27 cellular contexts compared by ENCODE assay signal in the genomic region with DNA sequence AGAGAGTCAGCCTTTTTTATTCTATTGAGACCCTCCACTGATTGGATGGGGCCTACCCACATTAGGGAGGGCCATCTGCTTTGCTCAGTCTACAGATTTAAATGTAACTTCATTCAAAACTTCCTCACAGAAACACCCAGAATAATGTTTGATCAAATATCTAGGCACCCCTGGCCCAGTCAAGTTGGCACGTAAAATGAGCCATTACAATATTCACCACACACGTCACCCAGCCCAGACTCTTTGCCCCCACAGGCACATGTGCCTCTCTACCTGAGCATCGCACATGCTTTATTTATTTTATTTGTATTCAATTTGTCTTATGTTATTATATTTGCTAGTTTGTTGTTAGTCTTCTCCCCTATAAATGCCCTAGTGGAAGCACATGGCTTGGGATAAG.
"Had no signal": no experiment of that assay in that cellular context is flagged by ENCODE, and none has a peak within 500 bp of the region (broad histone marks: within the 10 kb centered on the region; RNA-seq: fewer than 3 reads in every experiment).

No MANE protein-coding gene starts in this region.

- H3K4me1 ChIP-seq: breast epithelium, neural progenitor cell, suprapubic skin, tibial artery had no signal

- H3K9me3 ChIP-seq: breast epithelium, SK-N-SH, suprapubic skin had no signal

- DNase-seq: activated CD4-positive, alpha-beta memory T cell treated with anti-CD3 and anti-CD28 coated beads for 36 hours; activated CD4-positive, alpha-beta T cell treated with anti-CD3 and anti-CD28 coated beads for 48 hours; activated CD8-positive, alpha-beta memory T cell treated with anti-CD3 and anti-CD28 coated beads, Interleukin-2, amount 50 U/mL, for 4 hours; activated gamma-delta T cell; activated naive CD4-positive, alpha-beta T cell treated with anti-CD3 and anti-CD28 coated beads, Interleukin-2, amount 10 ng/mL, durations not matched to agents 7 days and 5 days; activated T-cell treated with anti-CD3 and anti-CD28 coated beads, Interleukin-2, amount 50 U/mL, for 1 hour; amygdala; central memory CD4-positive, alpha-beta T cell; effector CD4-positive, alpha-beta T cell; naive thymus-derived CD4-positive, alpha-beta T cell; occipital lobe; posterior cingulate gyrus; SK-N-SH; stimulated activated CD4-positive, alpha-beta T cell treated with anti-CD3 and anti-CD28 coated beads, Interleukin-4, amount 100 ng/mL, for 4 hours; stimulated activated CD8-positive, alpha-beta memory T cell treated with anti-CD3 and anti-CD28 coated beads, Interleukin-4, amount 100 ng/mL, for 48 hours; stimulated activated naive CD8-positive, alpha-beta T cell treated with anti-CD3 and anti-CD28 coated beads, Interleukin-15, amount 100 ng/mL, for 72 hours; SW 1271; T-helper 9 cell; WERI-Rb-1 had no signal

- ATAC-seq: activated CD4-positive, CD25-positive, alpha-beta regulatory T cell treated with anti-CD3 and anti-CD28 coated beads, Interleukin-2, amount 50 U/mL, for 24 hours; naive thymus-derived CD4-positive, alpha-beta T cell; stimulated activated memory B cell treated with anti-CD40 and anti-IgM and Interleukin-4, amounts not matched to agents 10 μg/mL and 1 μg/mL and 100 μg/mL, for 72 hours; stimulated activated naive CD8-positive, alpha-beta T cell treated with anti-CD3 and anti-CD28 coated beads, Interleukin-15, amount 100 ng/mL, for 72 hours had no signal

- H3K27me3 ChIP-seq: breast epithelium, neural progenitor cell had no signal

- H2AFZ ChIP-seq: neural progenitor cell had no signal

- H3K4me2 ChIP-seq: neural progenitor cell, SK-N-SH had no signal

- H3K9ac ChIP-seq: neural progenitor cell, SK-N-SH had no signal

- H3K27ac ChIP-seq: epithelial cell of prostate, neural progenitor cell, skin epidermis, suprapubic skin, tibial artery, WERI-Rb-1 had no signal

- H3K36me3 ChIP-seq: breast epithelium, neural progenitor cell, suprapubic skin, tibial artery, WERI-Rb-1 had no signal

- H3K4me3 ChIP-seq: breast epithelium, neural progenitor cell, skin epidermis, suprapubic skin, tibial artery had no signal
